Comparison of ENCODE assay signal across 24 cellular contexts in the genomic region with DNA sequence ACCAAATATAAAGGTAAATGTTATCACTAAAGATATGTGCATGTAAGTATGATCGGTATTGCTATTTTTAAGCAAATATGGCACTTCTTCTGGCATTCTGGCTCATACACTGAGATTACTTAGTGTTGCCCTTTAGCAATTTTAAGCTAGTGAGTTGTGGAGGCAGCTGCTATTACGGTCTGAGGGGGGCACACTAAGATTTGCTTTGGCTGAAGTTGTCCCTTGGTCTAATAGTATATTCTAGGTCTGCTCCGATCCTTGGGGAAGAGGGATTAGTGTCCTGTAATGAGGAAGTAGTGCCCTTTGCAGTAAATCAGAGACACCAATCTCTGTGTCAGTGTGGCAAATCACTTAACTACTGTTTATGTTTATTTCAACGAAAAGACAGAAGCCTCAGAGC.
DNase-seq lines count a peak whose midpoint lies in the region; ATAC-seq and TF ChIP-seq lines count a peak whose summit lies in the region.
"Had no signal": no experiment of that assay in that cellular context is flagged by ENCODE, and none has a peak within 500 bp of the region (broad histone marks: within the 10 kb centered on the region; RNA-seq: fewer than 3 reads in every experiment).

No MANE protein-coding gene starts in this region.

- no peak overlapping the region for H3K27ac Mint-ChIP-seq in WTC11
- H3K27ac Mint-ChIP-seq: B cell; IgD-negative memory B cell; stimulated activated effector memory CD8-positive, alpha-beta T cell treated with anti-CD3 and anti-CD28 coated beads, Interleukin-12 subunit alpha, Interleukin-12 subunit beta, amount 100 ng/mL, for 72 hours had no signal

- H3K4me3 Mint-ChIP-seq in WTC11: no peak overlapping the region
- H3K4me3 Mint-ChIP-seq: B cell; stimulated activated effector memory CD8-positive, alpha-beta T cell treated with anti-CD3 and anti-CD28 coated beads, Interleukin-12 subunit alpha, Interleukin-12 subunit beta, amount 100 ng/mL, for 72 hours had no signal

- H3K27me3 ChIP-seq in WERI-Rb-1 (ENCODE audit: insufficient read depth, low read depth, severe bottlenecking): peaks cover 12% of the 10 kb centered on the region
- H3K27me3 ChIP-seq in effector memory CD4-positive, alpha-beta T cell (replicated peaks; ENCODE audit: control insufficient read depth, insufficient read depth, low read length, poor library complexity, severe bottlenecking): no peaks in the 10 kb centered on the region
- H3K27me3 ChIP-seq: ascending aorta, transverse colon had no signal

- no peaks in the 10 kb centered on the region for H3K9me3 Mint-ChIP-seq in WTC11

- H3K27ac ChIP-seq in WERI-Rb-1: no peak overlapping the region
- H3K27ac ChIP-seq in effector memory CD4-positive, alpha-beta T cell (ENCODE audit: insufficient read depth, low read length, poor library complexity, severe bottlenecking): no peak overlapping the region
- H3K27ac ChIP-seq: ascending aorta, parathyroid adenoma, transverse colon had no signal

- no peaks in the 10 kb centered on the region for H3K4me1 ChIP-seq in effector memory CD4-positive, alpha-beta T cell (ENCODE audit: control insufficient read depth, insufficient read depth, low read length, poor library complexity, severe bottlenecking)
- H3K4me1 ChIP-seq: ascending aorta, parathyroid adenoma had no signal

- DNase-seq in D341Med (ENCODE audit: low spot score) (peak; percentile 11), HEK293T (ENCODE audit: extremely low spot score) (peak; percentile 8), WERI-Rb-1 (peak; percentile 27), left kidney (ENCODE audit: low read depth, low spot score) (peak; percentile 15), WTC11 (ENCODE audit: low spot score) (no peak), OCI-M2 (lab: John Stamatoyannopoulos, UW; ENCODE audit: unreplicated experiment) (no peak)
- no peak for DNase-seq in effector memory CD4-positive, alpha-beta T cell
- DNase-seq: activated CD4-positive, alpha-beta T cell treated with anti-CD3 and anti-CD28 coated beads for 1 hour; activated gamma-delta T cell treated with Interleukin-2 at 50 U/mL for 16 hours; dermis blood vessel endothelial cell; DMS 273 treated with DMSO at 0.1 percent for 48 hours; kidney glomerular epithelial cell; NCI-H1105; SHP77; small intestine; T-helper 2 cell; transverse colon had no signal

- no peaks in the 10 kb centered on the region for H3K36me3 ChIP-seq in WERI-Rb-1
- no peaks in the 10 kb centered on the region for H3K36me3 ChIP-seq in effector memory CD4-positive, alpha-beta T cell (ENCODE audit: control insufficient read depth, insufficient read depth, low read length)
- H3K36me3 ChIP-seq: ascending aorta, transverse colon had no signal

- H3K4me3 ChIP-seq in WERI-Rb-1 (ENCODE audit: low read depth, low read length): no peak overlapping the region
- H3K4me3 ChIP-seq in effector memory CD4-positive, alpha-beta T cell (ENCODE audit: insufficient read depth, low read depth, low read length, poor library complexity, severe bottlenecking): no peak overlapping the region
- H3K4me3 ChIP-seq: ascending aorta, transverse colon had no signal

- H3K27me3 Mint-ChIP-seq in WTC11 (ENCODE audit: low read depth): peaks cover 5% of the 10 kb centered on the region; the same call in 1 of the 2 replicates
- H3K27me3 Mint-ChIP-seq: B cell, IgD-negative memory B cell had no signal

- H3K4me1 Mint-ChIP-seq in WTC11: peaks cover 30% of the 10 kb centered on the region
- H3K4me1 Mint-ChIP-seq: stimulated activated effector memory CD8-positive, alpha-beta T cell treated with anti-CD3 and anti-CD28 coated beads, Interleukin-12 subunit alpha, Interleukin-12 subunit beta, amount 100 ng/mL, for 72 hours had no signal

- POLR2A ChIA-PET in HEK293T (lab: Yijun Ruan, JAX) (no interaction called here), WTC11 (lab: Charles Lee) (no interaction called here)

- ATAC-seq in WTC11 (no peak), HG03520 (IDR thresholded peaks at IDR 0.05; ENCODE audit: unreplicated experiment) (no peak)
- ATAC-seq: esophagus mucosa; stimulated activated effector memory CD8-positive, alpha-beta T cell treated with anti-CD3 and anti-CD28 coated beads, Interleukin-12 subunit alpha, Interleukin-12 subunit beta, amount 100 ng/mL, for 72 hours had no signal

- H3K9me3 ChIP-seq in WERI-Rb-1 (ENCODE audit: severe bottlenecking): no peaks in the 10 kb centered on the region
- no peaks in the 10 kb centered on the region for H3K9me3 ChIP-seq in effector memory CD4-positive, alpha-beta T cell (ENCODE audit: control insufficient read depth, low read length)
- H3K9me3 ChIP-seq: ascending aorta, transverse colon had no signal

- no peak for TF ChIP-seq CTCF in WERI-Rb-1 (IDR thresholded peaks at IDR 0.05; ENCODE audit: low read depth, low read length)
- TF ChIP-seq CTCF in WTC11 (IDR thresholded peaks at IDR 0.05): no peak

- H3K36me3 Mint-ChIP-seq in WTC11: no peaks in the 10 kb centered on the region
- H3K36me3 Mint-ChIP-seq: stimulated activated effector memory CD8-positive, alpha-beta T cell treated with anti-CD3 and anti-CD28 coated beads, Interleukin-12 subunit alpha, Interleukin-12 subunit beta, amount 100 ng/mL, for 72 hours had no signal

- CTCF ChIA-PET in HEK293T (lab: Yijun Ruan, JAX) (interaction anchor here (0.6 to 1.0 kb wide), 2 partner anchors 103 to 230 kb away, joined by 5 to 7 read pairs; no protein-coding TSS in a partner anchor), WTC11 (lab: Charles Lee) (no interaction called here)

TF ChIP-seq in HEK293T, 16 proteins besides CTCF, POLR2A, EP300 and RAD21:
- TF ChIP-seq ARNT (IDR thresholded peaks at IDR 0.05) (no peak), NFRKB (IDR thresholded peaks at IDR 0.05) (no peak), PKNOX1 (IDR thresholded peaks at IDR 0.05) (no peak), TARDBP (IDR thresholded peaks at IDR 0.05) (no peak), ZNF384 (IDR thresholded peaks at IDR 0.05) (no peak), FOXM1 (IDR thresholded peaks at IDR 0.05; ENCODE audit: borderline replicate concordance) (no peak), L3MBTL2 (conservative IDR thresholded peaks at IDR 0.05) (no peak), FOXA1 (IDR thresholded peaks at IDR 0.05) (no peak)

TF ChIP-seq in WTC11, 78 proteins besides CTCF, POLR2A, EP300 and RAD21 (continues in another document):
- TF ChIP-seq ZNF423 (CRISPR knock-in tag; IDR thresholded peaks at IDR 0.05) (no peak), ARID4B (CRISPR knock-in tag; IDR thresholded peaks at IDR 0.05; ENCODE audit: borderline replicate concordance) (no peak), PRDM15 (CRISPR knock-in tag; IDR thresholded peaks at IDR 0.05) (no peak), ETV6 (CRISPR knock-in tag; IDR thresholded peaks at IDR 0.05) (no peak), ZNF317 (CRISPR knock-in tag; IDR thresholded peaks at IDR 0.05; ENCODE audit: borderline replicate concordance, low read depth) (no peak), SMAD3 (CRISPR knock-in tag; IDR thresholded peaks at IDR 0.05; ENCODE audit: borderline replicate concordance) (no peak)

Comparison
In these comparisons a context has a peak if more than half of its experiments do, and no peak if none do; other contexts are left out.
1. DNase-seq: peak in D341Med (single experiment), HEK293T (single experiment), WERI-Rb-1 (single experiment) and left kidney (single experiment); none in effector memory CD4-positive, alpha-beta T cell (0 of 3), WTC11 (single experiment) and OCI-M2 (single experiment).